ENCODE assay signal across 1 cellular context in the genomic region with DNA sequence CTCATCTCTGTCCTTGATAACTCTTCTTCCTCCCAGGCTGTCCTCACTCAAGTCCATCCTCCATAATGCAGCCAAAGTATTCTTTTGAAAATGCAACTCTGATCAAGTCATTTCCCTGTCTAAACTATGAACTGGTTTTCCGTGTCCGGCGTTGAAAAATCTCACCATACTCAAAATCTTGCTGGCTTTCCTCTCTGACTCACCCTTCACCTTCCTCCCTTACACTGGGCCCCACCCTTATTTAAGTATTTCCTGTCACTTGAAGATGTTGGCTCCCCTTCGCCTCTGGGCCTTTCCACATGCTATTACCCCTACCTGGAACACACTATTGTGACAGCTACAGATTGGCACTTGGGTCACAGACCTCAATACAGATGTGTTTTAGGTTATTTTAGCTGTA.
TF ChIP-seq lines count a peak whose summit lies in the region.

No MANE protein-coding gene starts in this region.

TF ChIP-seq in IMR-90, 13 proteins besides CTCF, POLR2A, EP300 and RAD21 (continued from another document):
- TF ChIP-seq, protein P1, sequence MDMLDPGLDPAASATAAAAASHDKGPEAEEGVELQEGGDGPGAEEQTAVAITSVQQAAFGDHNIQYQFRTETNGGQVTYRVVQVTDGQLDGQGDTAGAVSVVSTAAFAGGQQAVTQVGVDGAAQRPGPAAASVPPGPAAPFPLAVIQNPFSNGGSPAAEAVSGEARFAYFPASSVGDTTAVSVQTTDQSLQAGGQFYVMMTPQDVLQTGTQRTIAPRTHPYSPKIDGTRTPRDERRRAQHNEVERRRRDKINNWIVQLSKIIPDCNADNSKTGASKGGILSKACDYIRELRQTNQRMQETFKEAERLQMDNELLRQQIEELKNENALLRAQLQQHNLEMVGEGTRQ (IDR thresholded peaks at IDR 0.05; ENCODE audit: low read depth, low read length) = no peak
- TF ChIP-seq RFX5 (IDR thresholded peaks at IDR 0.05; ENCODE audit: low read depth, low read length) (no peak), FOS (IDR thresholded peaks at IDR 0.05; ENCODE audit: low read depth, low read length) (no peak), ELK1 (IDR thresholded peaks at IDR 0.05; ENCODE audit: borderline replicate concordance, low read depth, low read length) (no peak), CEBPB (IDR thresholded peaks at IDR 0.05; ENCODE audit: low read depth, low read length) (no peak), RCOR1 (IDR thresholded peaks at IDR 0.05; ENCODE audit: insufficient replicate concordance, low read length) (no peak), NFE2L2 (IDR thresholded peaks at IDR 0.05; ENCODE audit: low read depth, low read length) (no peak), MAZ (IDR thresholded peaks at IDR 0.05; ENCODE audit: borderline replicate concordance, low read depth, low read length) (no peak), MXI1 (IDR thresholded peaks at IDR 0.05; ENCODE audit: borderline replicate concordance, low read depth, low read length) (no peak)
